Comparison of ENCODE assay signal across 8 cellular contexts in genomic region chr17:75046583-75047289, GRCh38. TPM values are rescaled to one million over a fixed set of nuclear protein-coding genes. Genes with fewer than 3 reads are reported as not detected.
DNase-seq lines count a peak whose midpoint lies in the region; ATAC-seq, FAIRE-seq and TF ChIP-seq lines count a peak whose summit lies in the region.

TSS of gene ATP5PD (minus strand) at chr17:75046969. CDS start at chr17:75042650, 4,319 bp downstream.
TSS of gene KCTD2 (plus strand) at chr17:75047225. CDS start at chr17:75047251, 26 bp downstream.

- in situ Hi-C loops in mammary epithelial cell (cut with MboI; ENCODE audit: low sequenced_read_pairs in 2 of 2) = no loop called here

- peak within 1 kb of the TSS; percentile 80 for H3K27ac ChIP-seq in ACC112 (ENCODE audit: low read depth, low read length)
- peak within 1 kb of the TSS; percentile 70 for H3K27ac ChIP-seq in WERI-Rb-1
- H3K27ac ChIP-seq in mammary epithelial cell (ENCODE audit: insufficient read depth, low read depth, low read length) = peak within 1 kb of the TSS; percentile 88
- peak within 1 kb of the TSS; percentile 94 to 97 for H3K27ac ChIP-seq in small intestine (ENCODE audit: low read depth in 1 of 2, low read length in 1 of 2)

- H3K79me2 ChIP-seq in ACC112 (ENCODE audit: control insufficient read depth, insufficient read depth, low read length, unreplicated experiment) (peaks cover 27% of the 10 kb centered on the region), mammary epithelial cell (ENCODE audit: insufficient read depth, low read length) (peaks cover 35% of the 10 kb centered on the region)

- CTCF ChIA-PET in mammary epithelial cell (lab: Charles Lee; ENCODE audit: low non-redundant PET) = interaction anchor here (0.6 kb wide), 1 partner anchor 158 kb away, joined by 5 read pairs; no protein-coding TSS in a partner anchor

- intact Hi-C loops in mammary epithelial cell (cut with micrococcal nuclease) = loop anchor here (1.0 to 5.0 kb wide), 6 partner anchors 11 to 156 kb away; partner anchors contain the start of genes MRPL58 and SUMO2

- peak within 1 kb of the TSS; percentile 88 for H3K4me2 ChIP-seq in mammary epithelial cell (ENCODE audit: insufficient read depth, low read depth, low read length)

- WGBS in mammary epithelial cell (ENCODE audit: low coverage, missing lambda C conversion rate) = 0% methylated on average over 6 of the region's 60 CpGs
- 0 to 1% (median 0%) methylated on average over 47 to 60 of the region's 60 CpGs for WGBS in small intestine, 3 donors

- H3K9me3 ChIP-seq in WERI-Rb-1 (ENCODE audit: severe bottlenecking) = no peaks in the 10 kb centered on the region
- H3K9me3 ChIP-seq in mammary epithelial cell (replicated peaks; ENCODE audit: insufficient read depth, low read length) = no peaks in the 10 kb centered on the region
- no peaks in the 10 kb centered on the region for H3K9me3 ChIP-seq in small intestine (ENCODE audit: control insufficient read depth, low read depth)

- H2AFZ ChIP-seq in ACC112 (ENCODE audit: low read length, unreplicated experiment) = peak within 1 kb of the TSS; percentile 85
- peak within 1 kb of the TSS; percentile 93 for H2AFZ ChIP-seq in mammary epithelial cell (ENCODE audit: low read depth, low read length)

- H3K27me3 ChIP-seq in ACC112 (ENCODE audit: insufficient read depth, low read length) = no peaks in the 10 kb centered on the region
- no peaks in the 10 kb centered on the region for H3K27me3 ChIP-seq in WERI-Rb-1 (ENCODE audit: insufficient read depth, low read depth, severe bottlenecking)
- no peaks in the 10 kb centered on the region for H3K27me3 ChIP-seq in mammary epithelial cell (ENCODE audit: insufficient read depth, low read length)
- H3K27me3 ChIP-seq in small intestine (ENCODE audit: control insufficient read depth in 2 of 2, insufficient read depth in 2 of 2, low read length in 2 of 2) = no peaks in the 10 kb centered on the region

- H3K9ac ChIP-seq in mammary epithelial cell (ENCODE audit: insufficient read depth, low read length) = peak within 1 kb of the TSS; percentile 88

- ATAC-seq in GM18870 (IDR thresholded peaks at IDR 0.05; ENCODE audit: unreplicated experiment) = peak; percentile 95
- peak; percentile 96 for ATAC-seq in HG03135 (IDR thresholded peaks at IDR 0.05; ENCODE audit: unreplicated experiment)

- H3K4me1 ChIP-seq in ACC112 (ENCODE audit: control insufficient read depth, insufficient read depth, low read length, unreplicated experiment) (peaks cover 13% of the 10 kb centered on the region), mammary epithelial cell (ENCODE audit: insufficient read depth, low read length) (peaks cover 9% of the 10 kb centered on the region), small intestine (ENCODE audit: control insufficient read depth in 2 of 2, insufficient read depth in 1 of 2, low read depth in 1 of 2, low read length in 1 of 2) (peaks cover 0 to 3% of the 10 kb centered on the region in 2 donors)

- TF ChIP-seq CTCF in WERI-Rb-1 (IDR thresholded peaks at IDR 0.05; ENCODE audit: low read depth, low read length) (no peak), mammary epithelial cell (conservative IDR thresholded peaks at IDR 0.05 in 1 of 2, IDR thresholded peaks at IDR 0.05 in 1 of 2; ENCODE audit: extremely low read depth in 1 of 2, insufficient read depth in 1 of 2, low read depth in 1 of 2, low read length in 2 of 2) (no peak)

- no peak for FAIRE-seq in small intestine (lab: Jason Lieb, UNC)

- H3K4me3 ChIP-seq in ACC112 (ENCODE audit: low read depth, low read length) (peak within 1 kb of the TSS; percentile 93), WERI-Rb-1 (ENCODE audit: low read depth, low read length) (peak within 1 kb of the TSS; percentile 98), mammary epithelial cell (replicated peaks in 1 of 3; ENCODE audit: insufficient read depth in 1 of 3, low read depth in 2 of 3, low read length in 3 of 3) (peak within 1 kb of the TSS; percentile 98 to 100 (median 100)), small intestine (ENCODE audit: low read depth in 1 of 2, low read length in 2 of 2) (peak within 1 kb of the TSS; percentile 89 to 99)

- no peaks in the 10 kb centered on the region for H4K20me1 ChIP-seq in mammary epithelial cell (ENCODE audit: insufficient read depth, low read length)

- H3K36me3 ChIP-seq in ACC112 (ENCODE audit: insufficient read depth, low read length) = no peaks in the 10 kb centered on the region
- peaks cover 35% of the 10 kb centered on the region for H3K36me3 ChIP-seq in WERI-Rb-1
- peaks cover 10% of the 10 kb centered on the region for H3K36me3 ChIP-seq in mammary epithelial cell (ENCODE audit: insufficient read depth, low read length)
- H3K36me3 ChIP-seq in small intestine (ENCODE audit: control insufficient read depth in 2 of 2, insufficient read depth in 2 of 2, low read length in 2 of 2) = peaks cover 4 to 9% of the 10 kb centered on the region in 2 donors

- BruUV-seq in mammary epithelial cell (replicated peaks; lab: Mats Ljungman, UMichigan) = TSS peak; percentile 62

- peak; percentile 95 for DNase-seq in NCI-H2196 treated with DMSO at 0.1 percent for 48 hours (lab: John Stamatoyannopoulos, UW; ENCODE audit: unreplicated experiment)
- DNase-seq in WERI-Rb-1 = peak; percentile 99
- peak; percentile 96 for DNase-seq in mammary epithelial cell
- peak; percentile 97 for DNase-seq in iPS-NIHi11 (ENCODE audit: low spot score)
- peak; percentile 97 for DNase-seq in small intestine

- dilution Hi-C loops in mammary epithelial cell (cut with HindIII; ENCODE audit: low sequenced_read_pairs) = no loop called here

RNA-seq across cellular contexts. Expression of gene ATP5PD, which starts in this region (rescaled TPM):
- total RNA-seq in mammary epithelial cell = 100 to 1,000 TPM; 142 to 269 TPM
- polyA plus RNA-seq in mammary epithelial cell (382 TPM), small intestine (100 to 1,000 TPM; 494 to 919 (median 724) TPM)
- polyA minus RNA-seq in mammary epithelial cell = 123 TPM

RNA-seq across cellular contexts. Expression of gene KCTD2, which starts in this region (rescaled TPM):
- total RNA-seq in mammary epithelial cell = 10 to 100 TPM; 13.7 to 20.5 TPM
- polyA plus RNA-seq in mammary epithelial cell (16.8 TPM), small intestine (10 to 100 TPM; 12.3 to 18.0 (median 13.8) TPM)
- polyA minus RNA-seq in mammary epithelial cell = 26.4 TPM

Comparison
In these comparisons a context has a peak if more than half of its experiments do, and no peak if none do; other contexts are left out.
1. Peak in every context shown above with its lines: DNase-seq, ATAC-seq, H3K4me3 ChIP-seq and H3K27ac ChIP-seq.